ENCODE assay signal across 12 cellular contexts in genomic region chr16:87657621-87658192, GRCh38. TPM values are rescaled to one million over a fixed set of nuclear protein-coding genes. Genes with fewer than 3 reads are reported as not detected.
DNase-seq lines count a peak whose midpoint lies in the region; ATAC-seq and TF ChIP-seq lines count a peak whose summit lies in the region.
"Had no signal": no experiment of that assay in that cellular context is flagged by ENCODE, and none has a peak within 500 bp of the region (broad histone marks: within the 10 kb centered on the region; RNA-seq: fewer than 3 reads in every experiment).

No MANE protein-coding gene starts in this region.

- intact Hi-C loops in HCT116 (cut with micrococcal nuclease): no loop called here

- H3K27ac ChIP-seq in HCT116 (ENCODE audit: low read depth, low read length) (no peak overlapping the region), iPS DF 6.9 (ENCODE audit: low read length) (no peak overlapping the region), substantia nigra (ENCODE audit: low read depth, low read length, poor library complexity, severe bottlenecking) (no peak overlapping the region)
- H3K27ac ChIP-seq: prostate gland had no signal

- no peak overlapping the region for H3K4me2 ChIP-seq in HCT116 (ENCODE audit: low read length)

- no peak for TF ChIP-seq POLR2A in HCT116 (IDR thresholded peaks at IDR 0.05; ENCODE audit: borderline replicate concordance, extremely low read depth, insufficient read depth, insufficient read length)

- ATAC-seq in HCT116 (peak; percentile 92), HG03039 (IDR thresholded peaks at IDR 0.05; ENCODE audit: unreplicated experiment) (no peak)

- RAD21 ChIA-PET in HCT116 (lab: Charles Lee; ENCODE audit: low non-redundant PET in 1 of 2, low total read pairs in 2 of 2, uncharacterized antibody in 2 of 2, unreplicated experiment in 2 of 2): interaction anchor here in 1 of 2 experiments (1.1 kb wide), 1 partner anchor 22 kb away, joined by 3 read pairs; no protein-coding TSS in a partner anchor

- H2AFZ ChIP-seq in HCT116 (ENCODE audit: low read depth, low read length, poor library complexity, severe bottlenecking): peak overlapping the region; percentile 59

- DNase-seq in ELF-1 (ENCODE audit: low read depth, low spot score): peak; percentile 67
- DNase-seq in HCT116 (ENCODE audit: low read depth, low spot score): peak; percentile 79
- DNase-seq in SW 1271 (lab: John Stamatoyannopoulos, UW): peak; percentile 35 to 49
- DNase-seq in iPS DF 6.9 (ENCODE audit: low read depth, low spot score): peak; percentile 68
- DNase-seq in substantia nigra (lab: John Stamatoyannopoulos, UW): no peak
- no peak for DNase-seq in NCI-H1092 treated with DMSO at 0.1 percent for 48 hours (lab: John Stamatoyannopoulos, UW)
- DNase-seq: activated T-cell treated with anti-CD3 and anti-CD28 coated beads, Interleukin-2, amount 50 U/mL, for 72 hours; DMS53; mesenchymal stem cell; NCI-H2081 treated with DMSO at 0.1 percent for 48 hours had no signal

- no TSS peak for BruUV-seq in HCT116 (replicated peaks; lab: Mats Ljungman, UMichigan)

- no peak for TF ChIP-seq RAD21 in HCT116 (IDR thresholded peaks at IDR 0.05; ENCODE audit: low read depth)

- H4K20me1 ChIP-seq in HCT116 (ENCODE audit: insufficient read depth): no peaks in the 10 kb centered on the region

- no CpG with 5 or more reads among the region's 7 CpGs for WGBS in iPS DF 6.9 (ENCODE audit: insufficient coverage, insufficient read length)

- no peak overlapping the region for H3K9ac ChIP-seq in HCT116 (ENCODE audit: low read length)

- H3K4me3 ChIP-seq in HCT116 (replicated peaks in 1 of 2; ENCODE audit: low read depth in 1 of 2, low read length in 2 of 2) (no peak overlapping the region), iPS DF 6.9 (ENCODE audit: low read length) (no peak overlapping the region)
- H3K4me3 ChIP-seq: prostate gland had no signal

- no peaks in the 10 kb centered on the region for H3K79me2 ChIP-seq in HCT116 (ENCODE audit: insufficient read depth, low read length)

- no peak for TF ChIP-seq CTCF in HCT116 (IDR thresholded peaks at IDR 0.05 in 2 of 3, conservative IDR thresholded peaks at IDR 0.05 in 1 of 3; ENCODE audit: borderline replicate concordance in 1 of 3, insufficient read depth in 1 of 3, low read depth in 2 of 3, low read length in 2 of 3)

- CTCF ChIA-PET in HCT116 (lab: Charles Lee): interaction anchor here (0.6 to 1.4 kb wide), 4 partner anchors 21 to 241 kb away, joined by 3 to 6 read pairs (median 4); no protein-coding TSS in a partner anchor

- H3K27me3 ChIP-seq in HCT116 (ENCODE audit: insufficient read depth, low read length): peaks cover 10% of the 10 kb centered on the region; the same call in 1 of the 2 replicates
- no peaks in the 10 kb centered on the region for H3K27me3 ChIP-seq in iPS DF 6.9 (ENCODE audit: control insufficient read depth, insufficient read depth, low read length)

- no peaks in the 10 kb centered on the region for H3K9me2 ChIP-seq in HCT116 (ENCODE audit: insufficient read depth)

- POLR2A ChIA-PET in HCT116 (lab: Charles Lee): interaction anchor here (1.0 kb wide), 1 partner anchor 108 kb away, joined by 3 read pairs; the partner anchor contains the start of gene KLHDC4

- peaks cover 0 to 8% of the 10 kb centered on the region in 2 experiments; a peak in 2 of 4 replicates for H3K4me1 ChIP-seq in HCT116 (ENCODE audit: control insufficient read depth in 1 of 2, insufficient read depth in 2 of 2, low read length in 2 of 2)
- H3K4me1 ChIP-seq in iPS DF 6.9 (ENCODE audit: control insufficient read depth, insufficient read depth, low read length): peaks cover 8% of the 10 kb centered on the region; the same call in 1 of the 2 replicates
- H3K4me1 ChIP-seq: prostate gland had no signal

- H3K9me3 ChIP-seq in HCT116 (ENCODE audit: control insufficient read depth in 1 of 2, insufficient read depth in 1 of 2, low read depth in 1 of 2, low read length in 2 of 2) (no peaks in the 10 kb centered on the region), iPS DF 6.9 (ENCODE audit: control insufficient read depth, insufficient read depth, low read length) (no peaks in the 10 kb centered on the region)
- H3K9me3 ChIP-seq: prostate gland had no signal

- H3K36me3 ChIP-seq in HCT116 (ENCODE audit: control insufficient read depth in 1 of 2, insufficient read depth in 2 of 2, low read length in 2 of 2) (no peaks in the 10 kb centered on the region), iPS DF 6.9 (ENCODE audit: control insufficient read depth, insufficient read depth, low read length) (no peaks in the 10 kb centered on the region)
- H3K36me3 ChIP-seq: prostate gland had no signal

TF ChIP-seq in HCT116, 20 proteins besides CTCF, POLR2A, EP300 and RAD21:
- TF ChIP-seq YY1 (IDR thresholded peaks at IDR 0.05; ENCODE audit: extremely low read depth, insufficient replicate concordance, low read depth, low read length) (peak; percentile 38), EZH2 (IDR thresholded peaks at IDR 0.05) (no peak), MAX (IDR thresholded peaks at IDR 0.05) (peak; percentile 79), FOSL1 (IDR thresholded peaks at IDR 0.05; ENCODE audit: low read depth) (no peak), SP1 (IDR thresholded peaks at IDR 0.05; ENCODE audit: low read depth) (peak; percentile 98)

RNA-seq across cellular contexts. Expression of gene JPH3, which starts 55.4 kb away (rescaled TPM):
- 0.10 TPM for total RNA-seq in HCT116 (2021; ENCODE audit: unreplicated experiment)
- 0.09 TPM in 2 replicates for polyA plus RNA-seq in HCT116 (2012)

Comparison
In these comparisons a context has a peak if more than half of its experiments do, and no peak if none do; other contexts are left out.
1. DNase-seq: peak in ELF-1 (single experiment), HCT116 (single experiment), SW 1271 (2 of 2) and iPS DF 6.9 (single experiment); none in substantia nigra (0 of 49) and NCI-H1092 treated with DMSO at 0.1 percent for 48 hours (single experiment).